Comparison of ENCODE assay signal across 9 cellular contexts in genomic region chr1:167057297-167057688, GRCh38. TPM values are rescaled to one million over a fixed set of nuclear protein-coding genes. Genes with fewer than 3 reads are reported as not detected.
A peak's percentile ranks its signal among the peaks of the same experiment; 100 is the strongest.
DNase-seq lines count a peak whose midpoint lies in the region; ATAC-seq, FAIRE-seq and TF ChIP-seq lines count a peak whose summit lies in the region.
"Had no signal": no experiment of that assay in that cellular context is flagged by ENCODE, and none has a peak within 500 bp of the region (broad histone marks: within the 10 kb centered on the region; RNA-seq: fewer than 3 reads in every experiment).

No MANE protein-coding gene starts in this region.

- TF ChIP-seq CTCF in astrocyte of the cerebellum (IDR thresholded peaks at IDR 0.05; ENCODE audit: low read depth, low read length, missing control alignments), result peak; percentile 86
- peak; percentile 72 for TF ChIP-seq CTCF in kidney (IDR thresholded peaks at IDR 0.05; ENCODE audit: borderline replicate concordance, extremely low read depth, insufficient read depth)
- TF ChIP-seq CTCF in suprapubic skin (IDR thresholded peaks at IDR 0.05), result no peak

- peak; percentile 70 for ATAC-seq in GM19438 (IDR thresholded peaks at IDR 0.05; ENCODE audit: low read depth, unreplicated experiment)
- no peak for ATAC-seq in GM19324 (IDR thresholded peaks at IDR 0.05; ENCODE audit: low FRiP score, unreplicated experiment)

- TF ChIP-seq POLR2A in suprapubic skin (IDR thresholded peaks at IDR 0.05), result no peak

- H3K27ac ChIP-seq in kidney (ENCODE audit: low read depth in 2 of 2, low read length in 2 of 2) (no peak overlapping the region), suprapubic skin (no peak overlapping the region)
- H3K27ac ChIP-seq: neutrophil had no signal

- peaks cover 30% of the 10 kb centered on the region for H3K27me3 ChIP-seq in suprapubic skin
- H3K27me3 ChIP-seq: neutrophil had no signal

- H3K9me3 ChIP-seq in kidney (ENCODE audit: control insufficient read depth in 1 of 2, low read length in 2 of 2) (no peaks in the 10 kb centered on the region), suprapubic skin (no peaks in the 10 kb centered on the region)
- H3K9me3 ChIP-seq: neutrophil had no signal

- intact Hi-C loops in kidney (cut with DNase I), result loop anchor here (10.0 kb wide), 1 partner anchor 142 kb away; no protein-coding TSS in a partner anchor

- in situ Hi-C loops in astrocyte of the cerebellum (cut with HindIII; ENCODE audit: low sequenced_read_pairs), result loop anchor here (10.0 to 25.0 kb wide), 2 partner anchors 152 to 355 kb away; no protein-coding TSS in a partner anchor

- no peak overlapping the region for H3K9ac ChIP-seq in kidney (ENCODE audit: low read length in 2 of 2)

- 45% methylated on average over 6 of the region's 6 CpGs for WGBS in suprapubic skin

- TF ChIP-seq EP300 in suprapubic skin (IDR thresholded peaks at IDR 0.05), result no peak

- DNase-seq in DMS153 treated with DMSO at 0.1 percent for 48 hours (lab: John Stamatoyannopoulos, UW; ENCODE audit: unreplicated experiment) (peak; percentile 93), HPDE6-E6E7 (ENCODE audit: extremely low spot score) (peak; percentile 37), NCI-H748 (lab: John Stamatoyannopoulos, UW; ENCODE audit: unreplicated experiment) (peak; percentile 84), astrocyte of the cerebellum (ENCODE audit: low read depth) (peak; percentile 59), kidney (no peak), suprapubic skin (ENCODE audit: low spot score in 2 of 2) (no peak)

- H3K4me1 ChIP-seq in kidney (ENCODE audit: control insufficient read depth in 1 of 2, insufficient read depth in 1 of 2, low read depth in 1 of 2, low read length in 2 of 2), result no peaks in the 10 kb centered on the region
- peaks cover 6% of the 10 kb centered on the region for H3K4me1 ChIP-seq in suprapubic skin

- no peaks in the 10 kb centered on the region for H3K36me3 ChIP-seq in kidney (ENCODE audit: control insufficient read depth in 1 of 2, insufficient read depth in 2 of 2, low read length in 2 of 2)
- H3K36me3 ChIP-seq in suprapubic skin, result no peaks in the 10 kb centered on the region
- H3K36me3 ChIP-seq: neutrophil had no signal

- no peak for FAIRE-seq in kidney (lab: Jason Lieb, UNC)

- H3K4me3 ChIP-seq in astrocyte of the cerebellum (ENCODE audit: low read depth, low read length) (no peak overlapping the region), kidney (ENCODE audit: low read length in 2 of 2) (no peak overlapping the region), suprapubic skin (no peak overlapping the region)

RNA-seq across cellular contexts. Expression of gene GPA33, which starts 32.9 kb away (rescaled TPM):
- total RNA-seq in kidney, result 0.28 TPM
- not detected for polyA plus RNA-seq in kidney (ENCODE audit: insufficient read depth, low read depth, low replicate concordance)
- total RNA-seq in suprapubic skin, result under 1 TPM in 1 of 4 donors, not detected in 3; 0.15 TPM

RNA-seq across cellular contexts. Expression of gene STYXL2, which starts 36.6 kb away (rescaled TPM):
- total RNA-seq in kidney, result 0.38 TPM
- polyA plus RNA-seq in kidney (ENCODE audit: insufficient read depth, low read depth, low replicate concordance), result not detected
- under 1 TPM in 1 of 4 donors, not detected in 3; 0.29 TPM for total RNA-seq in suprapubic skin

Comparison
In these comparisons a context has a peak if more than half of its experiments do, and no peak if none do; other contexts are left out.
1. DNase-seq: peak in DMS153 treated with DMSO at 0.1 percent for 48 hours (single experiment), HPDE6-E6E7 (single experiment), NCI-H748 (single experiment) and astrocyte of the cerebellum (single experiment); none in kidney (single experiment) and suprapubic skin (0 of 2).
2. CTCF ChIP-seq: peak in astrocyte of the cerebellum (single experiment) and kidney (single experiment); none in suprapubic skin (0 of 2).